In the genomic region with DNA sequence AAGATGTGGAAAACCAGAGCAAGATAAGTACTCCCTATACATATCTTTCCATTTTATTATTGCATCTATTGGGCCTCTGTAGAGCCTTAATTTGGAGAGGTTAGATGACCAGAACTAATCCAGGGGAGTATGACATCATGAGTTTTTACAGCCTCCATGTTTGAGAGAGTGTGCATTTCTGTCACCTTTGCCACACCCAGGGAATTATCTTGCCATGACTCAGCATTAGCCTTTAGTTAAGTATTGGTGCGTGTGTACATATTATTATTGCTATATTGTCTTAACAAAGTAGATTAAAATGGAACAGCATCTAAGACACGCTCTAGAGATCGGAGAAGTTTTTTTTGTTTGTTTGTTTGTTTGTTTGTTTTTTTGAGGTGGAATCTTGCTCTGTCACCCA, we compare ENCODE assay signal across 16 cellular contexts. TPM values are rescaled to one million over a fixed set of nuclear protein-coding genes. Genes with fewer than 3 reads are reported as not detected.
DNase-seq lines count a peak whose midpoint lies in the region; ATAC-seq and TF ChIP-seq lines count a peak whose summit lies in the region.
"Had no signal": no experiment of that assay in that cellular context is flagged by ENCODE, and none has a peak within 500 bp of the region (broad histone marks: within the 10 kb centered on the region; RNA-seq: fewer than 3 reads in every experiment).

No MANE protein-coding gene starts in this region.

- intact Hi-C loops in mammary epithelial cell (cut with micrococcal nuclease), result no loop called here

- ATAC-seq in stimulated activated memory B cell treated with anti-CD40 and anti-IgM and Interleukin-4, amounts not matched to agents 10 μg/mL and 1 μg/mL and 100 μg/mL, for 72 hours, result no peak
- ATAC-seq in omental fat pad (ENCODE audit: low FRiP score), result no peak
- ATAC-seq: gastrocnemius medialis, SK-N-SH treated with all-trans-retinoic acid at 6 μM for 48 hours had no signal

- no peak overlapping the region for H3K4me3 Mint-ChIP-seq in activated naive CD4-positive, alpha-beta T cell treated with anti-CD3 and anti-CD28 coated beads, Interleukin-2, amount 50 U/mL, for 24 hours
- H3K4me3 Mint-ChIP-seq in activated naive CD4-positive, alpha-beta T cell treated with anti-CD3 and anti-CD28 coated beads, Interleukin-2, amount 10 ng/mL, durations not matched to agents 7 days and 5 days, result no peak overlapping the region
- no peak overlapping the region for H3K4me3 Mint-ChIP-seq in stimulated activated memory B cell treated with anti-CD40 and anti-IgM and Interleukin-4, amounts not matched to agents 10 μg/mL and 1 μg/mL and 100 μg/mL, for 72 hours

- H3K36me3 ChIP-seq in mammary epithelial cell (ENCODE audit: insufficient read depth, low read length), result peaks cover 42% of the 10 kb centered on the region

- dilution Hi-C loops in mammary epithelial cell (cut with HindIII; ENCODE audit: low sequenced_read_pairs), result no loop called here

- H3K9me3 ChIP-seq in mammary epithelial cell (replicated peaks; ENCODE audit: insufficient read depth, low read length), result no peaks in the 10 kb centered on the region
- H3K9me3 ChIP-seq: gastrocnemius medialis, pancreas, testis had no signal

- no peak for TF ChIP-seq CTCF in mammary epithelial cell (conservative IDR thresholded peaks at IDR 0.05 in 1 of 2, IDR thresholded peaks at IDR 0.05 in 1 of 2; ENCODE audit: extremely low read depth in 1 of 2, insufficient read depth in 1 of 2, low read depth in 1 of 2, low read length in 2 of 2)
- no peak for TF ChIP-seq CTCF in coronary artery (IDR thresholded peaks at IDR 0.05)
- no peak for TF ChIP-seq CTCF in omental fat pad (IDR thresholded peaks at IDR 0.05)

- H4K20me1 ChIP-seq in mammary epithelial cell (ENCODE audit: insufficient read depth, low read length), result no peaks in the 10 kb centered on the region

- H3K79me2 ChIP-seq in mammary epithelial cell (ENCODE audit: insufficient read depth, low read length), result no peaks in the 10 kb centered on the region

- H3K27me3 ChIP-seq in mammary epithelial cell (ENCODE audit: insufficient read depth, low read length), result no peaks in the 10 kb centered on the region
- H3K27me3 ChIP-seq: gastrocnemius medialis, pancreas, testis had no signal

- no peak for DNase-seq in activated naive CD4-positive, alpha-beta T cell treated with anti-CD3 and anti-CD28 coated beads, Interleukin-2, amount 10 ng/mL, durations not matched to agents 7 days and 5 days
- DNase-seq in M059J (ENCODE audit: low read depth) (peak; percentile 40), mammary epithelial cell (peak; percentile 46), coronary artery (ENCODE audit: low spot score) (no peak), omental fat pad (ENCODE audit: low spot score) (no peak)
- DNase-seq in NK-92 treated with Interleukin-12 subunit alpha and Interleukin-12 subunit beta, amount 100 ng/mL, for 24 hours (lab: John Stamatoyannopoulos, UW), result no peak
- DNase-seq: DMS153, gastrocnemius medialis, NCI-H1092, NCI-H2171, pancreas, testis, WERI-Rb-1 had no signal

- no peak overlapping the region for H3K4me3 ChIP-seq in mammary epithelial cell (replicated peaks in 1 of 3; ENCODE audit: insufficient read depth in 1 of 3, low read depth in 2 of 3, low read length in 3 of 3)
- H3K4me3 ChIP-seq in coronary artery, result no peak overlapping the region
- H3K4me3 ChIP-seq: gastrocnemius medialis, pancreas, testis had no signal

- no peak overlapping the region for H3K9ac ChIP-seq in mammary epithelial cell (ENCODE audit: insufficient read depth, low read length)

- no peaks in the 10 kb centered on the region for H3K9me3 Mint-ChIP-seq in activated naive CD4-positive, alpha-beta T cell treated with anti-CD3 and anti-CD28 coated beads, Interleukin-2, amount 50 U/mL, for 24 hours
- no peaks in the 10 kb centered on the region for H3K9me3 Mint-ChIP-seq in activated naive CD4-positive, alpha-beta T cell treated with anti-CD3 and anti-CD28 coated beads, Interleukin-2, amount 10 ng/mL, durations not matched to agents 7 days and 5 days
- H3K9me3 Mint-ChIP-seq in stimulated activated memory B cell treated with anti-CD40 and anti-IgM and Interleukin-4, amounts not matched to agents 10 μg/mL and 1 μg/mL and 100 μg/mL, for 72 hours, result no peaks in the 10 kb centered on the region

- peak overlapping the region; percentile 14 for H3K27ac Mint-ChIP-seq in activated naive CD4-positive, alpha-beta T cell treated with anti-CD3 and anti-CD28 coated beads, Interleukin-2, amount 50 U/mL, for 24 hours
- no peak overlapping the region for H3K27ac Mint-ChIP-seq in activated naive CD4-positive, alpha-beta T cell treated with anti-CD3 and anti-CD28 coated beads, Interleukin-2, amount 10 ng/mL, durations not matched to agents 7 days and 5 days
- H3K27ac Mint-ChIP-seq in stimulated activated memory B cell treated with anti-CD40 and anti-IgM and Interleukin-4, amounts not matched to agents 10 μg/mL and 1 μg/mL and 100 μg/mL, for 72 hours, result peak overlapping the region; percentile 30

- in situ Hi-C loops in mammary epithelial cell (cut with MboI; ENCODE audit: low sequenced_read_pairs in 2 of 2), result no loop called here

- no peaks in the 10 kb centered on the region for H3K4me1 Mint-ChIP-seq in activated naive CD4-positive, alpha-beta T cell treated with anti-CD3 and anti-CD28 coated beads, Interleukin-2, amount 50 U/mL, for 24 hours
- H3K4me1 Mint-ChIP-seq in activated naive CD4-positive, alpha-beta T cell treated with anti-CD3 and anti-CD28 coated beads, Interleukin-2, amount 10 ng/mL, durations not matched to agents 7 days and 5 days, result no peaks in the 10 kb centered on the region
- no peaks in the 10 kb centered on the region for H3K4me1 Mint-ChIP-seq in stimulated activated memory B cell treated with anti-CD40 and anti-IgM and Interleukin-4, amounts not matched to agents 10 μg/mL and 1 μg/mL and 100 μg/mL, for 72 hours

- no TSS peak for BruUV-seq in mammary epithelial cell (replicated peaks; lab: Mats Ljungman, UMichigan)

- peaks cover 7% of the 10 kb centered on the region for H3K4me1 ChIP-seq in mammary epithelial cell (ENCODE audit: insufficient read depth, low read length)
- H3K4me1 ChIP-seq: gastrocnemius medialis, pancreas, testis had no signal

- H3K4me2 ChIP-seq in mammary epithelial cell (ENCODE audit: insufficient read depth, low read depth, low read length), result no peak overlapping the region

- no peaks in the 10 kb centered on the region for H3K27me3 Mint-ChIP-seq in activated naive CD4-positive, alpha-beta T cell treated with anti-CD3 and anti-CD28 coated beads, Interleukin-2, amount 50 U/mL, for 24 hours
- H3K27me3 Mint-ChIP-seq in activated naive CD4-positive, alpha-beta T cell treated with anti-CD3 and anti-CD28 coated beads, Interleukin-2, amount 10 ng/mL, durations not matched to agents 7 days and 5 days, result no peaks in the 10 kb centered on the region
- no peaks in the 10 kb centered on the region for H3K27me3 Mint-ChIP-seq in stimulated activated memory B cell treated with anti-CD40 and anti-IgM and Interleukin-4, amounts not matched to agents 10 μg/mL and 1 μg/mL and 100 μg/mL, for 72 hours

- H3K27ac ChIP-seq in mammary epithelial cell (ENCODE audit: insufficient read depth, low read depth, low read length) (peak overlapping the region; percentile 19), coronary artery (no peak overlapping the region)
- H3K27ac ChIP-seq: gastrocnemius medialis, pancreas, testis, WERI-Rb-1 had no signal

- H2AFZ ChIP-seq in mammary epithelial cell (ENCODE audit: low read depth, low read length), result no peak overlapping the region

- WGBS in mammary epithelial cell (ENCODE audit: low coverage, missing lambda C conversion rate), result 98% methylated on average over 3 of the region's 3 CpGs

- CTCF ChIA-PET in activated naive CD4-positive, alpha-beta T cell treated with anti-CD3 and anti-CD28 coated beads, Interleukin-2, amount 10 ng/mL, durations not matched to agents 7 days and 5 days (lab: Charles Lee), result no interaction called here
- CTCF ChIA-PET in mammary epithelial cell (lab: Charles Lee; ENCODE audit: low non-redundant PET), result no interaction called here

- H3K36me3 Mint-ChIP-seq in activated naive CD4-positive, alpha-beta T cell treated with anti-CD3 and anti-CD28 coated beads, Interleukin-2, amount 50 U/mL, for 24 hours, result peaks cover 15% of the 10 kb centered on the region
- H3K36me3 Mint-ChIP-seq in activated naive CD4-positive, alpha-beta T cell treated with anti-CD3 and anti-CD28 coated beads, Interleukin-2, amount 10 ng/mL, durations not matched to agents 7 days and 5 days, result peaks cover 56% of the 10 kb centered on the region
- peaks cover 52% of the 10 kb centered on the region for H3K36me3 Mint-ChIP-seq in stimulated activated memory B cell treated with anti-CD40 and anti-IgM and Interleukin-4, amounts not matched to agents 10 μg/mL and 1 μg/mL and 100 μg/mL, for 72 hours

RNA-seq across cellular contexts. Expression of a gene that starts 27.6 kb away (rescaled TPM):
- total RNA-seq in M059J (2014; rRNA removed; shearing (Covaris generic)), result 24.0 and 35.9 TPM in 2 replicates
- total RNA-seq in mammary epithelial cell (10 to 100 TPM; 27.7 to 34.7 TPM), omental fat pad (10 to 100 TPM; 23.0 to 46.5 (median 32.9) TPM)
- 30.0 TPM for polyA plus RNA-seq in mammary epithelial cell
- polyA minus RNA-seq in mammary epithelial cell, result 3.6 TPM

RNA-seq across cellular contexts. Expression of a gene that starts 36.5 kb away (rescaled TPM):
- total RNA-seq in M059J (2014; rRNA removed; shearing (Covaris generic)), result 24.5 and 30.1 TPM in 2 replicates
- total RNA-seq in mammary epithelial cell (10 to 100 TPM; 27.8 to 45.2 TPM), omental fat pad (10 to 100 TPM; 20.8 to 48.2 (median 23.6) TPM)
- polyA plus RNA-seq in mammary epithelial cell, result 21.2 TPM
- polyA minus RNA-seq in mammary epithelial cell, result 120 TPM

Comparison
In these comparisons a context has a peak if more than half of its experiments do, and no peak if none do; other contexts are left out.
1. DNase-seq: peak in M059J (single experiment) and mammary epithelial cell (single experiment); none in activated naive CD4-positive, alpha-beta T cell treated with anti-CD3 and anti-CD28 coated beads, Interleukin-2, amount 10 ng/mL, durations not matched to agents 7 days and 5 days (single experiment), coronary artery (single experiment), NK-92 treated with Interleukin-12 subunit alpha and Interleukin-12 subunit beta, amount 100 ng/mL, for 24 hours (single experiment) and omental fat pad (single experiment).